ENCODE assay signal across 22 cellular contexts in genomic region chrX:34734383-34734782, GRCh38.
DNase-seq lines count a peak whose midpoint lies in the region; ATAC-seq, FAIRE-seq and TF ChIP-seq lines count a peak whose summit lies in the region.
"Had no signal": no experiment of that assay in that cellular context is flagged by ENCODE, and none has a peak within 500 bp of the region (broad histone marks: within the 10 kb centered on the region; RNA-seq: fewer than 3 reads in every experiment).

No MANE protein-coding gene starts in this region.

- H3K27ac ChIP-seq in foreskin keratinocyte = no peak overlapping the region
- H3K27ac ChIP-seq: esophagus muscularis mucosa, psoas muscle, RWPE1 had no signal

- ATAC-seq in foreskin keratinocyte = no peak
- ATAC-seq: activated T-cell treated with anti-CD3 and anti-CD28 coated beads, Interleukin-2, amount 50 U/mL, for 72 hours; HepG2; psoas muscle had no signal

- H3K4me3 ChIP-seq in adipocyte (ENCODE audit: low read length) = no peak overlapping the region
- H3K4me3 ChIP-seq: esophagus muscularis mucosa, psoas muscle had no signal

- no peaks in the 10 kb centered on the region for H3K36me3 ChIP-seq in adipocyte (ENCODE audit: control insufficient read depth, insufficient read depth, low read length, severe bottlenecking)
- H3K36me3 ChIP-seq: esophagus muscularis mucosa had no signal

- H3K4me1 ChIP-seq in adipocyte (ENCODE audit: control insufficient read depth, insufficient read depth, low read length) = no peaks in the 10 kb centered on the region
- no peaks in the 10 kb centered on the region for H3K4me1 ChIP-seq in foreskin keratinocyte
- H3K4me1 ChIP-seq: esophagus muscularis mucosa, psoas muscle had no signal

- DNase-seq in HCEC 1CT = peak; percentile 56
- DNase-seq in adipocyte (ENCODE audit: low read depth) = peak; percentile 19
- peak; percentile 0 to 25 for DNase-seq in foreskin keratinocyte
- DNase-seq in urothelium cell line (ENCODE audit: low spot score) = peak; percentile 2
- no peak for DNase-seq in UCSD-AML1 (lab: John Stamatoyannopoulos, UW; ENCODE audit: unreplicated experiment)
- DNase-seq in activated CD8-positive, alpha-beta memory T cell treated with anti-CD3 and anti-CD28 coated beads for 24 hours = no peak
- DNase-seq in NCI-H1930 (lab: John Stamatoyannopoulos, UW) = no peak
- DNase-seq: activated CD4-positive, alpha-beta T cell treated with anti-CD3 and anti-CD28 coated beads, Interleukin-2, amount 50 U/mL, for 4 hours; activated naive CD8-positive, alpha-beta T cell treated with anti-CD3 and anti-CD28 coated beads for 36 hours; activated T-cell treated with anti-CD3 and anti-CD28 coated beads, Interleukin-2, amount 50 U/mL, for 72 hours; caudate nucleus; DMS 273 treated with DMSO at 0.1 percent for 48 hours; mesendoderm; MM.1S; nephron progenitor cell; psoas muscle; stimulated activated CD4-positive, alpha-beta T cell treated with anti-CD3 and anti-CD28 coated beads, Interleukin-12 subunit alpha, Interleukin-12 subunit beta, amount 100 ng/mL, for 4 hours had no signal

- no peak for FAIRE-seq in urothelium cell line (lab: Jason Lieb, UNC)
- FAIRE-seq: GM18507, HepG2, keratinocyte had no signal

- H3K27me3 ChIP-seq in adipocyte (replicated peaks; ENCODE audit: control insufficient read depth, insufficient read depth, low read length) = peaks cover 7% of the 10 kb centered on the region
- no peaks in the 10 kb centered on the region for H3K27me3 ChIP-seq in foreskin keratinocyte
- H3K27me3 ChIP-seq: esophagus muscularis mucosa had no signal

- no peak for TF ChIP-seq CTCF in foreskin keratinocyte (conservative IDR thresholded peaks at IDR 0.05)

- H3K9me3 ChIP-seq in adipocyte (ENCODE audit: control insufficient read depth, low read length) = no peaks in the 10 kb centered on the region
- H3K9me3 ChIP-seq: esophagus muscularis mucosa, psoas muscle had no signal

- no peak overlapping the region for H3K9ac ChIP-seq in adipocyte (ENCODE audit: low read length)

Comparison
In these comparisons a context has a peak if more than half of its experiments do, and no peak if none do; other contexts are left out.
1. DNase-seq: peak in HCEC 1CT (single experiment), adipocyte (single experiment), foreskin keratinocyte (2 of 2) and urothelium cell line (single experiment); none in UCSD-AML1 (single experiment), activated CD8-positive, alpha-beta memory T cell treated with anti-CD3 and anti-CD28 coated beads for 24 hours (single experiment) and NCI-H1930 (0 of 2).